1 cellular context compared by ENCODE assay signal in genomic region chr1:17010601-17011438, GRCh38.
TF ChIP-seq lines count a peak whose summit lies in the region.

No MANE protein-coding gene starts in this region.

TF ChIP-seq in HEK293, 187 proteins besides CTCF, POLR2A, EP300 and RAD21 (continued from another document):
- 0 out of 2 replicates have a peak, but pooled peaks have one; percentile 17 for TF ChIP-seq WT1 (tag by site-specific recombination; IDR thresholded peaks at IDR 0.05)
- no peak for TF ChIP-seq ZNF274 (IDR thresholded peaks at IDR 0.05; ENCODE audit: low read length)
- no peak for TF ChIP-seq ZNF274 (tag by site-specific recombination; IDR thresholded peaks at IDR 0.05; ENCODE audit: borderline replicate concordance)
- TF ChIP-seq ZSCAN30 (tag by site-specific recombination; IDR thresholded peaks at IDR 0.05), result 0 out of 2 replicates have a peak, but pooled peaks have one; percentile 60
- TF ChIP-seq PRDM10 (tag by site-specific recombination; IDR thresholded peaks at IDR 0.05), result 0 out of 2 replicates have a peak, but pooled peaks have one; percentile 12
- TF ChIP-seq ZNF645 (tag by site-specific recombination; IDR thresholded peaks at IDR 0.05), result no peak
- TF ChIP-seq ZNF366 (tag by site-specific recombination; conservative IDR thresholded peaks at IDR 0.05), result peak; percentile 58; the same call in 1 of the 2 replicates
- TF ChIP-seq PATZ1 (tag by site-specific recombination; IDR thresholded peaks at IDR 0.05), result peak; percentile 58
- 0 out of 2 replicates have a peak, but pooled peaks have one; percentile 17 for TF ChIP-seq ZBTB48 (tag by site-specific recombination; IDR thresholded peaks at IDR 0.05)
- TF ChIP-seq ZBTB8A (tag by site-specific recombination; IDR thresholded peaks at IDR 0.05), result peak; percentile 22; the same call in 1 of the 2 replicates
- no peak for TF ChIP-seq INSM2 (tag by site-specific recombination; IDR thresholded peaks at IDR 0.05)
- TF ChIP-seq SP2 (tag by site-specific recombination; IDR thresholded peaks at IDR 0.05), result peak; percentile 51
